In the genomic region with DNA sequence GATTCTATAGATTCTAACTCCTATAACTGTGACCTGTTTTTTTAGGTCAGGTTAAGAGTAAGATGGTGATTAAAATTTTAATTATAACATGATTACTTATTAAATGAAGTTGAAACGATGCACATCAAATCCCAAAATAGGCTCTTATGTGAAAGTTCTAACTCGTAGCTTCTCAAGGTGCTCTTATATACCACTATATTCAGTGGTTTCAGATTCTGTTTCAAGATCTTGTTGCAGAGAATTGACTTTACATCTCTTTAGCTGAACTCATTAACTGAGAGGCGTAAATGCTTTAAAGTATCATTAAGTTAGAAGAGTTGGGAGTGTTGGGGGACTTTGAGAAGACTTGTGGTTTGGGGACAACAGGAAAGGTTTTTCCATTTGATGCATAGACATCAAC, we compare ENCODE assay signal across 3 cellular contexts.
"Had no signal": no experiment of that assay in that cellular context is flagged by ENCODE, and none has a peak within 500 bp of the region (broad histone marks: within the 10 kb centered on the region; RNA-seq: fewer than 3 reads in every experiment).

No MANE protein-coding gene starts in this region.

- DNase-seq: GDM1, GF-D8 had no signal

- ATAC-seq: GM12878 had no signal

- H3K4me3 ChIP-seq: GM12878 had no signal
